In genomic region chr6:25993038-25993684, GRCh38 we compare ENCODE assay signal across 1 cellular context.
A peak's percentile ranks its signal among the peaks of the same experiment; 100 is the strongest.
TF ChIP-seq lines count a peak whose summit lies in the region.

No MANE protein-coding gene starts in this region.

TF ChIP-seq in K562, 482 proteins besides CTCF, POLR2A, EP300 and RAD21 (continued from another document):
- TF ChIP-seq NRF1 (conservative IDR thresholded peaks at IDR 0.05 in 1 of 2, IDR thresholded peaks at IDR 0.05 in 1 of 2) (no peak; a peak in 1 of 4 replicates), ZNF140 (CRISPR knock-in tag; IDR thresholded peaks at IDR 0.05) (no peak), ZNF589 (CRISPR knock-in tag; IDR thresholded peaks at IDR 0.05; ENCODE audit: low read depth) (no peak), ILF3 (IDR thresholded peaks at IDR 0.05; ENCODE audit: borderline replicate concordance) (no peak), ZNF165 (CRISPR knock-in tag; IDR thresholded peaks at IDR 0.05; ENCODE audit: borderline replicate concordance) (no peak), YY1 (IDR thresholded peaks at IDR 0.05; ENCODE audit: borderline replicate concordance in 1 of 3, control insufficient read depth in 1 of 3, extremely low read depth in 1 of 3, insufficient read depth in 3 of 3, insufficient read length in 1 of 3, insufficient replicate concordance in 2 of 3, low read depth in 1 of 3, low read length in 2 of 3) (peak in 1 of 3 experiments; percentile 20), HLTF (IDR thresholded peaks at IDR 0.05) (no peak), MNT (conservative IDR thresholded peaks at IDR 0.05) (0 out of 4 replicates have a peak, but pooled peaks of 1 of the 2 experiments have one; percentile 3), IRF1 (CRISPR knock-in tag; IDR thresholded peaks at IDR 0.05; ENCODE audit: borderline replicate concordance) (no peak), NR2C2 (CRISPR knock-in tag; IDR thresholded peaks at IDR 0.05) (no peak), NR2C2 (tag; IDR thresholded peaks at IDR 0.05) (peak; percentile 69; the same call in 1 of the 2 replicates), ZNF79 (CRISPR knock-in tag; IDR thresholded peaks at IDR 0.05; ENCODE audit: low read depth) (no peak)
TF ChIP-seq in K562: peak in this region for 17.
